16 cellular contexts compared by ENCODE assay signal in the genomic region with DNA sequence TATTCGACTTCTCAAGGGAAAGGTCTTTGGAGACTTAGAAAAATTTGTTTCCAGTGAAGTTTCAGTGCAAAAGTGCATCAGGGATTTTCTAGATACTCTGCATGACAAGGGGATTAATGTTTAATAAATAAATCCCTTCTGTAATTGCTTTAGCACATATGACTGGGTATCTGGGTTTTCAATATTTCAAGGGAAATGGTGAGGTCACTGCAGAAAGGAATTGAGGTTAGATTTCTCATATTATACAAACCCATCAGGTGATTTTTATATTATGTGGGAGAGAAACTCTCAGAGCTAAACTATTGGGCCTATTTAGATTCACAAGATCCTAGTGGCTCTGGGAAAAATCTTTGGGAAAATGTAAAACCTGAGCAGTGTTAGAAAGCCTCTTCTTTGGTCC.
"Had no signal": no experiment of that assay in that cellular context is flagged by ENCODE, and none has a peak within 500 bp of the region (broad histone marks: within the 10 kb centered on the region; RNA-seq: fewer than 3 reads in every experiment).

No MANE protein-coding gene starts in this region.

- H3K9me3 ChIP-seq: colonic mucosa, gastrocnemius medialis, heart left ventricle, left ventricle myocardium inferior, pancreas, sigmoid colon, tibial nerve, uterus had no signal

- H3K36me3 ChIP-seq: colonic mucosa, gastrocnemius medialis, heart left ventricle, left ventricle myocardium inferior, pancreas, sigmoid colon, tibial nerve, uterus had no signal

- H3K4me3 ChIP-seq: colonic mucosa, gastrocnemius medialis, heart left ventricle, left ventricle myocardium inferior, pancreas, sigmoid colon, tibial nerve, uterus had no signal

- DNase-seq: activated CD4-positive, alpha-beta memory T cell treated with anti-CD3 and anti-CD28 coated beads, Interleukin-2, amount 10 ng/mL, durations not matched to agents 7 days and 5 days; activated CD4-positive, alpha-beta T cell treated with anti-CD3 and anti-CD28 coated beads for 48 hours; activated CD4-positive, CD25-positive, alpha-beta regulatory T cell; activated CD8-positive, alpha-beta memory T cell treated with anti-CD3 and anti-CD28 coated beads, Interleukin-2, amount 10 ng/mL, durations not matched to agents 7 days and 5 days; amniotic stem cell; colonic mucosa; gastrocnemius medialis; heart left ventricle; left ventricle myocardium inferior; naive thymus-derived CD8-positive, alpha-beta T cell; pancreas; sigmoid colon; stimulated activated CD8-positive, alpha-beta memory T cell treated with anti-CD3 and anti-CD28 coated beads, Interleukin-4, amount 100 ng/mL, for 48 hours; stimulated activated naive CD4-positive, alpha-beta T cell; uterus had no signal

- H3K4me1 ChIP-seq: colonic mucosa, uterus had no signal

- H3K27me3 ChIP-seq: colonic mucosa, gastrocnemius medialis, heart left ventricle, pancreas, sigmoid colon, tibial nerve, uterus had no signal

- H3K27ac ChIP-seq: colonic mucosa, gastrocnemius medialis, heart left ventricle, left ventricle myocardium inferior, sigmoid colon, tibial nerve, uterus had no signal
